ENCODE assay signal across 8 cellular contexts in genomic region chr22:37198290-37199102, GRCh38. TPM values are rescaled to one million over a fixed set of nuclear protein-coding genes. Genes with fewer than 3 reads are reported as not detected.
A peak's percentile ranks its signal among the peaks of the same experiment; 100 is the strongest.
DNase-seq lines count a peak whose midpoint lies in the region; ATAC-seq, FAIRE-seq and TF ChIP-seq lines count a peak whose summit lies in the region.

No MANE protein-coding gene starts in this region.

- H3K4me1 ChIP-seq in colonic mucosa: peaks cover 25% of the 10 kb centered on the region

- peak overlapping the region; percentile 82 for H3K27ac ChIP-seq in colonic mucosa

- peak overlapping the region; percentile 95 for H3K27ac Mint-ChIP-seq in activated CD4-positive, alpha-beta T cell treated with anti-CD3 and anti-CD28 coated beads, Interleukin-2, amount 10 ng/mL, durations not matched to agents 7 days and 5 days

- H3K36me3 ChIP-seq in colonic mucosa: no peaks in the 10 kb centered on the region

- no peaks in the 10 kb centered on the region for H3K36me3 Mint-ChIP-seq in activated CD4-positive, alpha-beta T cell treated with anti-CD3 and anti-CD28 coated beads, Interleukin-2, amount 10 ng/mL, durations not matched to agents 7 days and 5 days (ENCODE audit: low read depth)

- no peaks in the 10 kb centered on the region for H3K27me3 Mint-ChIP-seq in activated CD4-positive, alpha-beta T cell treated with anti-CD3 and anti-CD28 coated beads, Interleukin-2, amount 10 ng/mL, durations not matched to agents 7 days and 5 days

- peak overlapping the region; percentile 80 to 96 for H3K9ac ChIP-seq in colonic mucosa (ENCODE audit: low read depth in 2 of 2, low read length in 2 of 2)

- peak overlapping the region; percentile 94 for H3K4me3 Mint-ChIP-seq in activated CD4-positive, alpha-beta T cell treated with anti-CD3 and anti-CD28 coated beads, Interleukin-2, amount 10 ng/mL, durations not matched to agents 7 days and 5 days

- FAIRE-seq in H54 (lab: Jason Lieb, UNC): no peak

- no peaks in the 10 kb centered on the region for H3K9me3 Mint-ChIP-seq in activated CD4-positive, alpha-beta T cell treated with anti-CD3 and anti-CD28 coated beads, Interleukin-2, amount 10 ng/mL, durations not matched to agents 7 days and 5 days

- intact Hi-C loops in colonic mucosa (cut with DNase I): loop anchor here (1.0 to 5.0 kb wide), 2 partner anchors 32 to 121 kb away; no protein-coding TSS in a partner anchor
- intact Hi-C loops in left colon (cut with DNase I, micrococcal nuclease): no loop called here

- POLR2A ChIA-PET in activated CD4-positive, alpha-beta T cell treated with anti-CD3 and anti-CD28 coated beads, Interleukin-2, amount 10 ng/mL, durations not matched to agents 7 days and 5 days (lab: Charles Lee): no interaction called here

- peak; percentile 26 for DNase-seq in COLO668 (lab: John Stamatoyannopoulos, UW; ENCODE audit: unreplicated experiment)
- peak; percentile 54 for DNase-seq in H54 (ENCODE audit: insufficient read length, low spot score)
- peak; percentile 71 for DNase-seq in NCI-H2227 (lab: John Stamatoyannopoulos, UW; ENCODE audit: unreplicated experiment)
- peak; percentile 90 for DNase-seq in activated CD4-positive, alpha-beta T cell treated with anti-CD3 and anti-CD28 coated beads, Interleukin-2, amount 10 ng/mL, durations not matched to agents 7 days and 5 days
- DNase-seq in colonic mucosa: peak; percentile 95
- DNase-seq in left colon: peak; percentile 80 to 96
- DNase-seq in stimulated activated CD4-positive, alpha-beta T cell treated with anti-CD3 and anti-CD28 coated beads, Interleukin-1b, Interleukin-23, amount 100 ng/mL, for 24 hours (ENCODE audit: low read depth in 4 of 4, low spot score in 1 of 4): peak; percentile 87 to 94 (median 90)

- CTCF ChIA-PET in activated CD4-positive, alpha-beta T cell treated with anti-CD3 and anti-CD28 coated beads, Interleukin-2, amount 10 ng/mL, durations not matched to agents 7 days and 5 days (lab: Charles Lee): interaction anchor here (0.7 to 4.2 kb wide), 47 partner anchors 9 to 422 kb away, joined by 3 to 52 read pairs (median 4); partner anchors contain the start of genes IFT27, IL2RB, KCTD17 and MPST

- ATAC-seq in left colon (peak; percentile 55), GM19023 (IDR thresholded peaks at IDR 0.05; ENCODE audit: unreplicated experiment) (no peak)

- TF ChIP-seq CTCF in colonic mucosa (IDR thresholded peaks at IDR 0.05): peak; percentile 95

- H3K9me3 ChIP-seq in colonic mucosa: no peaks in the 10 kb centered on the region

- no peaks in the 10 kb centered on the region for H3K27me3 ChIP-seq in colonic mucosa

- H3K4me3 ChIP-seq in colonic mucosa: peak overlapping the region; percentile 43

- no peak for TF ChIP-seq POLR2A in H54 (IDR thresholded peaks at IDR 0.05; ENCODE audit: low read depth, low read length)

- H3K4me1 Mint-ChIP-seq in activated CD4-positive, alpha-beta T cell treated with anti-CD3 and anti-CD28 coated beads, Interleukin-2, amount 10 ng/mL, durations not matched to agents 7 days and 5 days: peaks cover 50% of the 10 kb centered on the region

RNA-seq across cellular contexts. Expression of gene C1QTNF6, which starts 10.4 kb away (rescaled TPM):
- total RNA-seq in activated CD4-positive, alpha-beta T cell treated with anti-CD3 and anti-CD28 coated beads, Interleukin-2, amount 10 ng/mL, durations not matched to agents 7 days and 5 days: 1 to 10 TPM; 7.6 to 8.3 TPM
- total RNA-seq in colonic mucosa (10 to 100 TPM in 1 of 2 donors, 1 to 10 TPM in 1; 9.3 to 16.7 TPM), left colon (10 to 100 TPM in 1 of 2 donors, 1 to 10 TPM in 1; 9.9 to 14.2 TPM)

RNA-seq across cellular contexts. Expression of gene SSTR3, which starts 13.8 kb away (rescaled TPM):
- total RNA-seq in activated CD4-positive, alpha-beta T cell treated with anti-CD3 and anti-CD28 coated beads, Interleukin-2, amount 10 ng/mL, durations not matched to agents 7 days and 5 days: 10 to 100 TPM; 10.1 to 10.2 TPM
- total RNA-seq in colonic mucosa (under 1 TPM in 1 of 2 donors, not detected in 1; 0.12 TPM), left colon (under 1 TPM in 1 of 2 donors, not detected in 1; 0.17 TPM)

RNA-seq across cellular contexts. Expression of gene RAC2, which starts 45.6 kb away (rescaled TPM):
- 1,000 to 10,000 TPM; 1,015 to 1,117 TPM for total RNA-seq in activated CD4-positive, alpha-beta T cell treated with anti-CD3 and anti-CD28 coated beads, Interleukin-2, amount 10 ng/mL, durations not matched to agents 7 days and 5 days
- total RNA-seq in colonic mucosa: 10 to 100 TPM; 27.4 to 27.6 TPM
- total RNA-seq in left colon: 10 to 100 TPM; 20.9 to 22.6 TPM

RNA-seq across cellular contexts. Expression of gene IL2RB, which starts 48.8 kb away (rescaled TPM):
- 100 to 1,000 TPM; 100 to 115 TPM for total RNA-seq in activated CD4-positive, alpha-beta T cell treated with anti-CD3 and anti-CD28 coated beads, Interleukin-2, amount 10 ng/mL, durations not matched to agents 7 days and 5 days
- total RNA-seq in colonic mucosa: 1 to 10 TPM; 2.0 to 2.7 TPM
- total RNA-seq in left colon: 1 to 10 TPM; 2.9 to 7.0 TPM

Comparison
In these comparisons a context has a peak if more than half of its experiments do, and no peak if none do; other contexts are left out.
1. DNase-seq: peak in every context shown above with its lines; median percentile 95 in colonic mucosa; 90 in stimulated activated CD4-positive, alpha-beta T cell treated with anti-CD3 and anti-CD28 coated beads, Interleukin-1b, Interleukin-23, amount 100 ng/mL, for 24 hours; 90 in activated CD4-positive, alpha-beta T cell treated with anti-CD3 and anti-CD28 coated beads, Interleukin-2, amount 10 ng/mL, durations not matched to agents 7 days and 5 days; 88 in left colon; 71 in NCI-H2227; 54 in H54; 26 in COLO668.
2. RNA of gene SSTR3, which starts 13.8 kb away (total RNA-seq): 10.1 to 10.2 TPM in activated CD4-positive, alpha-beta T cell treated with anti-CD3 and anti-CD28 coated beads, Interleukin-2, amount 10 ng/mL, durations not matched to agents 7 days and 5 days; 0.17 TPM in left colon and 0.12 TPM in colonic mucosa; every median in the first group is over 4 times any median in the second.
3. RNA of gene RAC2, which starts 45.6 kb away (total RNA-seq): 1,015 to 1,117 TPM in activated CD4-positive, alpha-beta T cell treated with anti-CD3 and anti-CD28 coated beads, Interleukin-2, amount 10 ng/mL, durations not matched to agents 7 days and 5 days; 27.4 to 27.6 TPM in colonic mucosa and 20.9 to 22.6 TPM in left colon; every median in the first group is over 10 times any median in the second.